Comparison of ENCODE assay signal across 8 cellular contexts in the genomic region with DNA sequence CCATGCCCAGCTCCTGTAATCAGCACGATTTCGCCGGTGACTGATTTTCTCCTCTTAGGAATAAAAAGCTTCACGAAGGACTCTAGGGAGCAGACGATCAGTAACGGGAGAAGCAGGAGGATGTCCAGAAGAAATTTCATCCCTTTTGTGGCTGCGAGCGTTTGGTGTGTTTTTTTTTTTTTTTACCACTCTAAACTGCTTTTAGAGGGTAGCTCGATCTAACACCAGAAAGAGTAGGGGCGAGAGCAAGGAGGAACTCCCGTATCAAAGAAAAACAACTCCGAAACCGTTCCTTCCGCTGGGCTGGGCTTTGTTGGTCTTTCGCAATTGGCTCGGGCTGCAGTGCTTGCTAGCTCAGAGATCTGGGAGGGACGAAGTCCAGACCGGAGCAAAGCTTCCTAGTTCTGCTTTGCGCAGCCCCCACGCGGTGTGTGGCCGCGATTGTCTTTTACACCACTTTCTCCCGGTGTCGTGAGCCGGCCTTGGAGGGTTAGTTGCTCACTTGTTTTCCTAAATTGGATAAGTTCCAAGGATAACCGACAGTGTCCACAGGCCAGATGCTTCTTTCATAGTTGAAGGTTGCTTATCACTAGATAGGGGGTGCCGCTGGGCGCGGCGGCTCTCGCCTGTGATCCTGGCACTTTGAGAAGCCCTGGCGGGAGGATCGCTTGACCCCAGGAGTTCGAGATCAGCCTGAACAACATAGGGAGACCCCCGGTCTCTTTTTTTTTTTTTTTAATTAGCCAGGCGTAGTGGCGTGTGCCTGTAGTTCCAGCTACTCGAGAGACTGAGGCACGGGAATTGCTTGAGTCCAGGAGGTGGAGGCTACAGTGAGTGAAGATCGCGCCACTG. TPM values are rescaled to one million over a fixed set of nuclear protein-coding genes. Genes with fewer than 3 reads are reported as not detected.
DNase-seq lines count a peak whose midpoint lies in the region; ATAC-seq and TF ChIP-seq lines count a peak whose summit lies in the region.

A gene with protein sequence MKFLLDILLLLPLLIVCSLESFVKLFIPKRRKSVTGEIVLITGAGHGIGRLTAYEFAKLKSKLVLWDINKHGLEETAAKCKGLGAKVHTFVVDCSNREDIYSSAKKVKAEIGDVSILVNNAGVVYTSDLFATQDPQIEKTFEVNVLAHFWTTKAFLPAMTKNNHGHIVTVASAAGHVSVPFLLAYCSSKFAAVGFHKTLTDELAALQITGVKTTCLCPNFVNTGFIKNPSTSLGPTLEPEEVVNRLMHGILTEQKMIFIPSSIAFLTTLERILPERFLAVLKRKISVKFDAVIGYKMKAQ (minus strand): TSS at position 258 of the 852 bp plus-strand sequence. CDS start 118 bp downstream, at position 140.

- peak within 1 kb of the TSS; percentile 85 to 97 (median 92) for H3K9ac ChIP-seq in BLaER1 treated with 17β-estradiol and CSF1 and Interleukin-3, amounts not matched to agents 10 nM and 100 nM

- POLR2A ChIA-PET in activated CD4-positive, alpha-beta T cell treated with anti-CD3 and anti-CD28 coated beads, Interleukin-2, amount 10 ng/mL, durations not matched to agents 7 days and 5 days (lab: Charles Lee): interaction anchor here (0.7 to 0.9 kb wide), 2 partner anchors 31 to 102 kb away, joined by 3 read pairs; no protein-coding TSS in a partner anchor

- H4K20me1 ChIP-seq in BLaER1 treated with 17β-estradiol and CSF1 and Interleukin-3, amounts not matched to agents 10 nM and 100 nM: peaks cover 0 to 25% (median 3%) of the 10 kb centered on the region in 11 experiments; a peak in 7 of 22 replicates

- DNase-seq in NCI-H69 (lab: John Stamatoyannopoulos, UW) (peak; percentile 94), coronary artery (ENCODE audit: low spot score) (peak; percentile 94), left colon (peak; percentile 90 to 95)
- DNase-seq in activated CD4-positive, alpha-beta T cell treated with anti-CD3 and anti-CD28 coated beads, Interleukin-2, amount 10 ng/mL, durations not matched to agents 7 days and 5 days: peak; percentile 90
- peak; percentile 74 for DNase-seq in stimulated activated CD4-positive, alpha-beta T cell treated with anti-CD3 and anti-CD28 coated beads, Interleukin-1b, Interleukin-23, amount 100 ng/mL, for 48 hours

- intact Hi-C loops in left colon (cut with DNase I, micrococcal nuclease): no loop called here

- ATAC-seq in GM19328 (IDR thresholded peaks at IDR 0.05; ENCODE audit: unreplicated experiment) (peak; percentile 99), HG03520 (IDR thresholded peaks at IDR 0.05; ENCODE audit: unreplicated experiment) (peak; percentile 100), left colon (peak; percentile 91)

- TF ChIP-seq CTCF in coronary artery (IDR thresholded peaks at IDR 0.05): no peak

- peaks cover 18 to 42% (median 26%) of the 10 kb centered on the region in 10 experiments; a peak in 19 of 20 replicates for H3K4me1 ChIP-seq in BLaER1 treated with 17β-estradiol and CSF1 and Interleukin-3, amounts not matched to agents 10 nM and 100 nM

- H3K27ac ChIP-seq in BLaER1 treated with 17β-estradiol and CSF1 and Interleukin-3, amounts not matched to agents 10 nM and 100 nM: peak within 1 kb of the TSS; percentile 88 to 96 (median 92)
- peak within 1 kb of the TSS; percentile 70 to 90 for H3K27ac ChIP-seq in coronary artery

- peaks cover 27% of the 10 kb centered on the region for H3K36me3 Mint-ChIP-seq in activated CD4-positive, alpha-beta T cell treated with anti-CD3 and anti-CD28 coated beads, Interleukin-2, amount 10 ng/mL, durations not matched to agents 7 days and 5 days (ENCODE audit: low read depth)

- H3K4me3 ChIP-seq in BLaER1 treated with 17β-estradiol and CSF1 and Interleukin-3, amounts not matched to agents 10 nM and 100 nM: peak within 1 kb of the TSS; percentile 71 to 88 (median 76)
- H3K4me3 ChIP-seq in coronary artery: peak within 1 kb of the TSS; percentile 77

- CTCF ChIA-PET in activated CD4-positive, alpha-beta T cell treated with anti-CD3 and anti-CD28 coated beads, Interleukin-2, amount 10 ng/mL, durations not matched to agents 7 days and 5 days (lab: Charles Lee): interaction anchor here (0.7 to 2.2 kb wide), 9 partner anchors 9 to 99 kb away, joined by 3 to 13 read pairs (median 3); a partner anchor contains a TSS

- peaks cover 13 to 38% (median 27%) of the 10 kb centered on the region in 11 experiments for H3K36me3 ChIP-seq in BLaER1 treated with 17β-estradiol and CSF1 and Interleukin-3, amounts not matched to agents 10 nM and 100 nM

- H3K27ac Mint-ChIP-seq in activated CD4-positive, alpha-beta T cell treated with anti-CD3 and anti-CD28 coated beads, Interleukin-2, amount 10 ng/mL, durations not matched to agents 7 days and 5 days: peak within 1 kb of the TSS; percentile 92

- peaks cover 2% of the 10 kb centered on the region for H3K27me3 Mint-ChIP-seq in activated CD4-positive, alpha-beta T cell treated with anti-CD3 and anti-CD28 coated beads, Interleukin-2, amount 10 ng/mL, durations not matched to agents 7 days and 5 days

- peak within 1 kb of the TSS; percentile 95 for H3K4me3 Mint-ChIP-seq in activated CD4-positive, alpha-beta T cell treated with anti-CD3 and anti-CD28 coated beads, Interleukin-2, amount 10 ng/mL, durations not matched to agents 7 days and 5 days

- peak within 1 kb of the TSS; percentile 86 to 97 (median 90) for H3K4me2 ChIP-seq in BLaER1 treated with 17β-estradiol and CSF1 and Interleukin-3, amounts not matched to agents 10 nM and 100 nM

- H3K9me3 Mint-ChIP-seq in activated CD4-positive, alpha-beta T cell treated with anti-CD3 and anti-CD28 coated beads, Interleukin-2, amount 10 ng/mL, durations not matched to agents 7 days and 5 days: peaks cover 10% of the 10 kb centered on the region

- peaks cover 26 to 44% (median 34%) of the 10 kb centered on the region in 11 experiments for H3K9me3 ChIP-seq in BLaER1 treated with 17β-estradiol and CSF1 and Interleukin-3, amounts not matched to agents 10 nM and 100 nM (replicated peaks in 1 of 11)

- H3K27me3 ChIP-seq in BLaER1 treated with 17β-estradiol and CSF1 and Interleukin-3, amounts not matched to agents 10 nM and 100 nM: no peaks in the 10 kb centered on the region

- peaks cover 50% of the 10 kb centered on the region for H3K4me1 Mint-ChIP-seq in activated CD4-positive, alpha-beta T cell treated with anti-CD3 and anti-CD28 coated beads, Interleukin-2, amount 10 ng/mL, durations not matched to agents 7 days and 5 days

RNA-seq across cellular contexts. Expression of the gene that starts here (rescaled TPM):
- 10 to 100 TPM; 33.6 TPM for total RNA-seq in activated CD4-positive, alpha-beta T cell treated with anti-CD3 and anti-CD28 coated beads, Interleukin-2, amount 10 ng/mL, durations not matched to agents 7 days and 5 days
- total RNA-seq in left colon: 100 to 1,000 TPM; 243 to 253 TPM

Comparison
In these comparisons a context has a peak if more than half of its experiments do, and no peak if none do; other contexts are left out.
1. Peak in every context shown above with its lines: DNase-seq, ATAC-seq, H3K4me3 ChIP-seq and H3K27ac ChIP-seq.
2. RNA of the gene that starts here (total RNA-seq): 243 to 253 TPM in left colon; 33.6 TPM in activated CD4-positive, alpha-beta T cell treated with anti-CD3 and anti-CD28 coated beads, Interleukin-2, amount 10 ng/mL, durations not matched to agents 7 days and 5 days; every median in the first group is over 4 times any median in the second.